In the genomic region with DNA sequence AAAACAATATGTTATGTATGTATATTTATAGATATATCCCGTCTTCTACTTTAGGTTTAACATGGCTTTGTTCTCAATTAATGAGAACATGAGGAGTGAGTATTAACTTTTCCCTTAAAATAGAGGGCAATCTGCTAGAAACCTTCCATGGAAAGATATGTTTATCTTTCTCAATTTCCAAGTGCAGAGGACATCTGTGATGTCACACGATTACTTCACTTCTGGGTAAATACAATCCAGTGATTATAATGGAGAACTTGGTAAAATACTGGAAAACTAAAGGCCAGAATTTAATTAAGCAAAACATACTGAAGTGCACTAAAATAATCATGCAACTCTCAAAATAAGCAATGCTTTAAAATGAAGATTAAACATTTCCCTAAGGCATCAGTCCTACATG, we compare ENCODE assay signal across 34 cellular contexts.
"Had no signal": no experiment of that assay in that cellular context is flagged by ENCODE, and none has a peak within 500 bp of the region (broad histone marks: within the 10 kb centered on the region; RNA-seq: fewer than 3 reads in every experiment).

No MANE protein-coding gene starts in this region.

- DNase-seq: Karpas-422, Kasumi-1, MG63, MM.1S, MV-4-11, NCI-H1048, NCI-H1092, NCI-H1092 treated with DMSO at 0.1 percent for 48 hours, NCI-H1105, NCI-H1105 treated with DMSO at 0.1 percent for 48 hours, NCI-H1417, NCI-H1417 treated with DMSO at 0.1 percent for 48 hours, NCI-H1436, NCI-H1436 treated with DMSO at 0.1 percent for 48 hours, NCI-H146, NCI-H1694, NCI-H1694 treated with DMSO at 0.1 percent for 48 hours, NCI-H187, NCI-H187 treated with DMSO at 0.1 percent for 48 hours, NCI-H1930, NCI-H2029 treated with DMSO at 0.1 percent for 48 hours, NCI-H2081, NCI-H2081 treated with DMSO at 0.1 percent for 48 hours, NCI-H2107, NCI-H2171, NCI-H2171 treated with DMSO at 0.1 percent for 48 hours, NCI-H2227 treated with DMSO at 0.1 percent for 48 hours, NCI-H226, NCI-H345, NCI-H446, NCI-H446 treated with DMSO at 0.1 percent for 48 hours, NCI-H510A, NCI-H510A treated with DMSO at 0.1 percent for 48 hours, NCI-H524 had no signal

- H3K36me3 ChIP-seq: MG63 had no signal

- H3K9me3 ChIP-seq: MG63 had no signal

- H3K4me3 ChIP-seq: MG63 had no signal
